In genomic region chr16:67542464-67542863, GRCh38 we compare ENCODE assay signal across 9 cellular contexts. TPM values are rescaled to one million over a fixed set of nuclear protein-coding genes. Genes with fewer than 3 reads are reported as not detected.
DNase-seq lines count a peak whose midpoint lies in the region; FAIRE-seq and TF ChIP-seq lines count a peak whose summit lies in the region.
"Had no signal": no experiment of that assay in that cellular context is flagged by ENCODE, and none has a peak within 500 bp of the region (broad histone marks: within the 10 kb centered on the region; RNA-seq: fewer than 3 reads in every experiment).

No MANE protein-coding gene starts in this region.

- H3K36me3 ChIP-seq in fibroblast of lung (ENCODE audit: control insufficient read depth, insufficient read depth, low read length) (peaks cover 41% of the 10 kb centered on the region), kidney (ENCODE audit: control insufficient read depth in 1 of 2, insufficient read depth in 2 of 2, low read length in 2 of 2) (peaks cover 28 to 58% of the 10 kb centered on the region in 2 donors)

- H3K9me3 ChIP-seq in fibroblast of lung (ENCODE audit: control insufficient read depth, insufficient read depth, low read depth, low read length), result no peaks in the 10 kb centered on the region
- no peaks in the 10 kb centered on the region for H3K9me3 ChIP-seq in kidney (ENCODE audit: control insufficient read depth in 1 of 2, low read length in 2 of 2)

- H3K9ac ChIP-seq in fibroblast of lung (ENCODE audit: insufficient read depth, low read length) (no peak overlapping the region), kidney (ENCODE audit: low read length in 2 of 2) (no peak overlapping the region)

- no peak for FAIRE-seq in kidney (lab: Jason Lieb, UNC)

- H3K4me2 ChIP-seq in fibroblast of lung (ENCODE audit: extremely low read depth, insufficient read depth, low read length), result no peak overlapping the region

- H3K79me2 ChIP-seq in fibroblast of lung (ENCODE audit: control insufficient read depth, insufficient read depth, low read length), result peaks cover 1% of the 10 kb centered on the region

- H3K27ac ChIP-seq in fibroblast of lung (ENCODE audit: insufficient read depth, low read length) (no peak overlapping the region), kidney (ENCODE audit: low read depth in 2 of 2, low read length in 2 of 2) (no peak overlapping the region)

- H3K4me1 ChIP-seq in fibroblast of lung (ENCODE audit: control insufficient read depth, extremely low read depth, insufficient read depth, low read length) (peaks cover 13% of the 10 kb centered on the region), kidney (ENCODE audit: control insufficient read depth in 1 of 2, insufficient read depth in 1 of 2, low read depth in 1 of 2, low read length in 2 of 2) (peaks cover 3 to 25% of the 10 kb centered on the region in 2 donors)

- H2AFZ ChIP-seq in fibroblast of lung (ENCODE audit: low read length), result no peak overlapping the region

- H3K27me3 ChIP-seq in fibroblast of lung (ENCODE audit: control insufficient read depth, insufficient read depth, low read length), result no peaks in the 10 kb centered on the region

- intact Hi-C loops in kidney (cut with DNase I), result no loop called here

- DNase-seq in GM19238 (ENCODE audit: insufficient read length, low spot score) (peak; percentile 72), NCI-H69 (lab: John Stamatoyannopoulos, UW) (peak; percentile 6), fibroblast of lung (ENCODE audit: low read depth in 2 of 2) (peak; percentile 70 to 76), NCI-H524 (lab: John Stamatoyannopoulos, UW) (no peak), NCI-H2196 treated with DMSO at 0.1 percent for 48 hours (lab: John Stamatoyannopoulos, UW; ENCODE audit: unreplicated experiment) (no peak), kidney (no peak)
- peak; percentile 54 to 55 for DNase-seq in activated CD8-positive, alpha-beta memory T cell treated with anti-CD3 and anti-CD28 coated beads for 4 hours (ENCODE audit: low read depth in 2 of 2)
- DNase-seq in stimulated activated CD4-positive, alpha-beta T cell treated with anti-CD3 and anti-CD28 coated beads, Interleukin-4, amount 100 ng/mL, for 48 hours (ENCODE audit: low read depth in 2 of 2), result peak; percentile 44 to 59

- H3K4me3 ChIP-seq in fibroblast of lung (replicated peaks in 1 of 4; ENCODE audit: control extremely low read depth in 1 of 4, insufficient read depth in 1 of 4, low read depth in 3 of 4, low read length in 4 of 4), result no peak overlapping the region
- H3K4me3 ChIP-seq in kidney (ENCODE audit: low read length in 2 of 2), result no peak overlapping the region

- TF ChIP-seq CTCF in fibroblast of lung (conservative IDR thresholded peaks at IDR 0.05 in 1 of 2, IDR thresholded peaks at IDR 0.05 in 1 of 2; ENCODE audit: low read depth in 1 of 2, low read length in 2 of 2) (no peak), kidney (IDR thresholded peaks at IDR 0.05; ENCODE audit: borderline replicate concordance, extremely low read depth, insufficient read depth) (no peak)

- no peaks in the 10 kb centered on the region for H4K20me1 ChIP-seq in fibroblast of lung (ENCODE audit: control insufficient read depth, extremely low read depth, insufficient read depth, low read length)

RNA-seq across cellular contexts. Expression of gene RIPOR1, which starts 13.8 kb away (rescaled TPM):
- 19.5 and 26.6 TPM in 2 replicates for total RNA-seq in fibroblast of lung
- 13.7 and 16.0 TPM in 2 replicates for polyA plus RNA-seq in fibroblast of lung
- polyA plus RNA-seq in fibroblast of lung (2012), result 36.7 and 38.7 TPM in 2 replicates
- 68.6 and 87.4 TPM in 2 replicates for polyA minus RNA-seq in fibroblast of lung (ENCODE audit: low replicate concordance)
- 116 TPM for total RNA-seq in kidney
- polyA plus RNA-seq in kidney (ENCODE audit: insufficient read depth, low read depth, low replicate concordance), result 60.9 TPM

RNA-seq across cellular contexts. Expression of gene CTCF, which starts 19.9 kb away (rescaled TPM):
- total RNA-seq in fibroblast of lung, result 20.0 and 21.1 TPM in 2 replicates
- polyA plus RNA-seq in fibroblast of lung, result 20.9 and 32.6 TPM in 2 replicates
- 16.8 and 24.3 TPM in 2 replicates for polyA plus RNA-seq in fibroblast of lung (2012)
- polyA minus RNA-seq in fibroblast of lung (ENCODE audit: low replicate concordance), result 18.8 and 27.5 TPM in 2 replicates
- 42.6 TPM for total RNA-seq in kidney
- 20.4 TPM for polyA plus RNA-seq in kidney (ENCODE audit: insufficient read depth, low read depth, low replicate concordance)

RNA-seq across cellular contexts. Expression of gene AGRP, which starts 59.1 kb away (rescaled TPM):
- not detected in 2 replicates for total RNA-seq in fibroblast of lung
- polyA plus RNA-seq in fibroblast of lung, result not detected in 2 replicates
- polyA plus RNA-seq in fibroblast of lung (2012), result not detected in 2 replicates
- not detected in 2 replicates for polyA minus RNA-seq in fibroblast of lung (ENCODE audit: low replicate concordance)
- total RNA-seq in kidney, result not detected
- 2.7 TPM for polyA plus RNA-seq in kidney (ENCODE audit: insufficient read depth, low read depth, low replicate concordance)
- polyA plus RNA-seq: neural cell had no signal

Comparison
In these comparisons a context has a peak if more than half of its experiments do, and no peak if none do; other contexts are left out.
1. DNase-seq: peak in GM19238 (single experiment), NCI-H69 (single experiment), activated CD8-positive, alpha-beta memory T cell treated with anti-CD3 and anti-CD28 coated beads for 4 hours (2 of 2), fibroblast of lung (2 of 2) and stimulated activated CD4-positive, alpha-beta T cell treated with anti-CD3 and anti-CD28 coated beads, Interleukin-4, amount 100 ng/mL, for 48 hours (2 of 2); none in NCI-H524 (0 of 2), NCI-H2196 treated with DMSO at 0.1 percent for 48 hours (single experiment) and kidney (single experiment).